Comparison of ENCODE assay signal across 11 cellular contexts in the genomic region with DNA sequence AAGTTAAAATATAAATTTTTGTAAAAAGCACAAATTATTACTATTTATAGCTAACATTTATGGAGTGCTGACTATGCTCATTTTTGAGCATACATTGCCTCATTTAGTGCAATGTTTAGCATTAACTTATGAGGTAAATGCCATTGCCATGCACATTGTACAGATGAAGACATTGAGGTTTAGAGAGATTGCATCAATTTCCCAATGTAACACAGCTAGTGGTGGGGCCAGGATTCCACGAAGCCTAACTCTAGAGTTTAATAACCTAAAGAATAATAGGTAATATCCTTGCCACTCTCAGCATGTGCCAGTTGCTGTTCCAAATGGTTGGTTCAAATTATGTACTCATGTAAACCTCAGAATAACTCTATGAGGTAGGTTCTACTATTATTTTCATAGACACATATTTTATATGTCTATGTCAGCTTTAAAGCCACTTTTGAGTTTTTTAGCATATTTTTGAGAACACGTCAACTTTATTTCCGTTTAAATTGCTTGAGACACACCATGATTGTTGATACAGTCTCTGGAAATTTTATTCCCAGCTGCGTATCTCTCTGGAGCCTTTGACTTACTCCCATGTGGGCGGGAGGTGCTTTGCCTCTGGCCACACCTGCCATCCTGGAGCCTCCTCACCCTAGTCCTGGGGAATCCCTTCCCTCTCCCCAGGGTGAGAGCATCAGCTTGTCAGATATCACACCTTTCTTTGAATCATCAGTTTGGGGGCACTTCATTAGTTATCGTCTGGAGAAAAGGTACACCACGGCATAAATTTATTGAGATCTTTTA. TPM values are rescaled to one million over a fixed set of nuclear protein-coding genes. Genes with fewer than 3 reads are reported as not detected.
DNase-seq lines count a peak whose midpoint lies in the region; ATAC-seq, FAIRE-seq and TF ChIP-seq lines count a peak whose summit lies in the region.
"Had no signal": no experiment of that assay in that cellular context is flagged by ENCODE, and none has a peak within 500 bp of the region (broad histone marks: within the 10 kb centered on the region; RNA-seq: fewer than 3 reads in every experiment).

No MANE protein-coding gene starts in this region.

- H3K4me3 ChIP-seq in astrocyte of the spinal cord (ENCODE audit: low read depth, low read length), result no peak overlapping the region

- TF ChIP-seq CTCF in astrocyte of the spinal cord (IDR thresholded peaks at IDR 0.05; ENCODE audit: low read depth, low read length) (no peak), omental fat pad (IDR thresholded peaks at IDR 0.05) (no peak)

- peak; percentile 41 for ATAC-seq in omental fat pad (ENCODE audit: low FRiP score)
- ATAC-seq in esophagus mucosa, result no peak
- ATAC-seq in GM21825 (IDR thresholded peaks at IDR 0.05; ENCODE audit: unreplicated experiment), result no peak

- peak; percentile 30 for FAIRE-seq in urothelium cell line (lab: Jason Lieb, UNC)

- in situ Hi-C loops in astrocyte of the spinal cord (cut with HindIII; ENCODE audit: low sequenced_read_pairs), result no loop called here

- DNase-seq in astrocyte of the spinal cord (ENCODE audit: low read depth, low spot score) (peak; percentile 25), fibroblast of peridontal ligament (ENCODE audit: extremely low read depth) (peak; percentile 74), omental fat pad (ENCODE audit: low spot score) (no peak), urothelium cell line (ENCODE audit: low spot score) (no peak), foreskin melanocyte (no peak)
- DNase-seq: activated CD8-positive, alpha-beta memory T cell treated with anti-CD3 and anti-CD28 coated beads for 24 hours; activated effector memory CD4-positive, alpha-beta T cell treated with anti-CD3 and anti-CD28 coated beads, Interleukin-2, amount 50 U/mL, for 16 hours; GOT3; mesendoderm had no signal

RNA-seq across cellular contexts. Expression of a gene that starts 10.8 kb away (rescaled TPM):
- total RNA-seq in omental fat pad (10 to 100 TPM in 2 of 4 donors, under 1 TPM in 1, not detected in 1; 0.96 to 19.3 (median 13.6) TPM), esophagus mucosa (not detected)

RNA-seq across cellular contexts. Expression of a gene that starts 19.6 kb away (rescaled TPM):
- total RNA-seq in omental fat pad (1,000 to 10,000 TPM; 1,681 to 8,339 (median 3,297) TPM), esophagus mucosa (14.2 TPM)

RNA-seq across cellular contexts. Expression of a gene that starts 51.0 kb away (rescaled TPM):
- total RNA-seq in omental fat pad (100 to 1,000 TPM in 1 of 4 donors, 10 to 100 TPM in 2, 1 to 10 TPM in 1; 7.7 to 102 (median 46.9) TPM), esophagus mucosa (0.64 TPM)

Comparison
In these comparisons a context has a peak if more than half of its experiments do, and no peak if none do; other contexts are left out.
1. DNase-seq: peak in astrocyte of the spinal cord (single experiment) and fibroblast of peridontal ligament (single experiment); none in omental fat pad (single experiment), urothelium cell line (single experiment) and foreskin melanocyte (single experiment).
2. RNA of a gene that starts 19.6 kb away (total RNA-seq): 1,681 to 8,339 TPM in omental fat pad; 14.2 TPM in esophagus mucosa (single experiment); every median in the first group is over 100 times any median in the second.